20 cellular contexts compared by ENCODE assay signal in genomic region chr17:27518750-27519521, GRCh38.
DNase-seq lines count a peak whose midpoint lies in the region; ATAC-seq and TF ChIP-seq lines count a peak whose summit lies in the region.
"Had no signal": no experiment of that assay in that cellular context is flagged by ENCODE, and none has a peak within 500 bp of the region (broad histone marks: within the 10 kb centered on the region; RNA-seq: fewer than 3 reads in every experiment).

No MANE protein-coding gene starts in this region.

- 78 to 84% (median 78%) methylated on average over 8 of the region's 8 CpGs for whole genome bisulfite sequencing in spleen, 5 donors

- DNase-seq in caudate nucleus (lab: John Stamatoyannopoulos, UW) (peak in 1 of 61 donors; percentile 52), spleen (peak; percentile 42), iPS-NIHi7 (ENCODE audit: extremely low spot score) (no peak), epidermal melanocyte (ENCODE audit: insufficient read length, low spot score) (no peak)
- DNase-seq: activated naive CD8-positive, alpha-beta T cell treated with anti-CD3 and anti-CD28 coated beads, Interleukin-2, amount 50 U/mL, for 24 hours; cerebellar nuclear complex; erythroblast; head of caudate nucleus; islet precursor cell; midbrain; NCI-H1092; NCI-H2227 treated with DMSO at 0.1 percent for 48 hours; occipital lobe; SHP77 treated with DMSO at 0.1 percent for 48 hours; sigmoid colon; stimulated activated CD4-positive, alpha-beta T cell treated with anti-CD3 and anti-CD28 coated beads, Interleukin-4, amount 100 ng/mL, for 24 hours had no signal

- H3K9me3 ChIP-seq in spleen: no peaks in the 10 kb centered on the region
- H3K9me3 ChIP-seq: sigmoid colon had no signal

- peak overlapping the region; percentile 90 for H3K27ac ChIP-seq in caudate nucleus (ENCODE audit: low read depth, low read length)
- H3K27ac ChIP-seq in spleen: peak overlapping the region in 1 of 8 donors; percentile 4
- H3K27ac ChIP-seq: C4-2B, sigmoid colon had no signal

- intact Hi-C loops in spleen (cut with DNase I; ENCODE audit: low total_unique reads): no loop called here

- TF ChIP-seq CTCF in spleen (IDR thresholded peaks at IDR 0.05 in 8 of 11, conservative IDR thresholded peaks at IDR 0.05 in 3 of 11): no peak

- TF ChIP-seq POLR2A in spleen (IDR thresholded peaks at IDR 0.05): no peak

- H3K4me3 ChIP-seq in spleen: no peak overlapping the region
- H3K4me3 ChIP-seq: sigmoid colon had no signal

- H3K36me3 ChIP-seq in spleen: no peaks in the 10 kb centered on the region
- H3K36me3 ChIP-seq: sigmoid colon had no signal

- peaks cover 18 to 48% (median 32%) of the 10 kb centered on the region in 6 donors for H3K4me1 ChIP-seq in spleen

- no peaks in the 10 kb centered on the region for H3K27me3 ChIP-seq in spleen (replicated peaks in 1 of 7)
- H3K27me3 ChIP-seq: sigmoid colon had no signal

- ATAC-seq in GM18868 (IDR thresholded peaks at IDR 0.05; ENCODE audit: unreplicated experiment) (peak; percentile 4), HG02798 (IDR thresholded peaks at IDR 0.05; ENCODE audit: poor library complexity, unreplicated experiment) (peak; percentile 25), HG02970 (IDR thresholded peaks at IDR 0.05; ENCODE audit: low FRiP score, unreplicated experiment) (no peak)
